Comparison of ENCODE assay signal across 8 cellular contexts in genomic region chr1:26900001-26900814, GRCh38. TPM values are rescaled to one million over a fixed set of nuclear protein-coding genes. Genes with fewer than 3 reads are reported as not detected.
DNase-seq lines count a peak whose midpoint lies in the region; ATAC-seq and TF ChIP-seq lines count a peak whose summit lies in the region.

A gene with protein sequence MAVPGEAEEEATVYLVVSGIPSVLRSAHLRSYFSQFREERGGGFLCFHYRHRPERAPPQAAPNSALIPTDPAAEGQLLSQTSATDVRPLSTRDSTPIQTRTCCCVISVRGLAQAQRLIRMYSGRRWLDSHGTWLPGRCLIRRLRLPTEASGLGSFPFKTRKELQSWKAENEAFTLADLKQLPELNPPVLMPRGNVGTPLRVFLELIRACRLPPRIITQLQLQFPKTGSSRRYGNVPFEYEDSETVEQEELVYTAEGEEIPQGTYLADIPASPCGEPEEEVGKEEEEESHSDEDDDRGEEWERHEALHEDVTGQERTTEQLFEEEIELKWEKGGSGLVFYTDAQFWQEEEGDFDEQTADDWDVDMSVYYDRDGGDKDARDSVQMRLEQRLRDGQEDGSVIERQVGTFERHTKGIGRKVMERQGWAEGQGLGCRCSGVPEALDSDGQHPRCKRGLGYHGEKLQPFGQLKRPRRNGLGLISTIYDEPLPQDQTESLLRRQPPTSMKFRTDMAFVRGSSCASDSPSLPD (minus strand): TSS chr1:26900467. CDS start chr1:26900442, 25 bp downstream.

- no peaks in the 10 kb centered on the region for H3K27me3 ChIP-seq in layer of hippocampus (ENCODE audit: control insufficient read depth, insufficient read depth, low read length)

- peak; percentile 84 for TF ChIP-seq POLR2A in GM18526 (IDR thresholded peaks at IDR 0.05; ENCODE audit: extremely low read depth, insufficient read length)

- peak within 1 kb of the TSS; percentile 80 for H3K27ac ChIP-seq in layer of hippocampus (ENCODE audit: low read depth, low read length)

- ATAC-seq in HG03469 (IDR thresholded peaks at IDR 0.05; ENCODE audit: unreplicated experiment) = peak; percentile 70

- DNase-seq in A172 (ENCODE audit: low spot score) (peak; percentile 81), NCI-H526 (lab: John Stamatoyannopoulos, UW) (peak; percentile 88 to 96), dedifferentiated amniotic fluid mesenchymal stem cell (ENCODE audit: extremely low spot score) (peak; percentile 94)
- DNase-seq in activated CD4-positive, alpha-beta T cell treated with anti-CD3 and anti-CD28 coated beads, Interleukin-2, amount 50 U/mL, for 1 hour = peak; percentile 87
- DNase-seq in stimulated activated CD4-positive, alpha-beta T cell treated with anti-CD3 and anti-CD28 coated beads, Interleukin-1b, Interleukin-23, amount 100 ng/mL, for 1 hour (ENCODE audit: low read depth in 2 of 2) = peak; percentile 70 to 76

RNA-seq across cellular contexts. Expression of the gene that starts here (rescaled TPM):
- 5.0 and 5.9 TPM in 2 replicates for total RNA-seq in A172 (2014; rRNA removed; shearing (Covaris generic))

Comparison
In these comparisons a context has a peak if more than half of its experiments do, and no peak if none do; other contexts are left out.
1. Peak in every context shown above with its lines: DNase-seq, ATAC-seq and H3K27ac ChIP-seq.